In genomic region chr9:116860509-116861120, GRCh38 we compare ENCODE assay signal across 9 cellular contexts.
A peak's percentile ranks its signal among the peaks of the same experiment; 100 is the strongest.
DNase-seq lines count a peak whose midpoint lies in the region; ATAC-seq and TF ChIP-seq lines count a peak whose summit lies in the region.
"Had no signal": no experiment of that assay in that cellular context is flagged by ENCODE, and none has a peak within 500 bp of the region (broad histone marks: within the 10 kb centered on the region; RNA-seq: fewer than 3 reads in every experiment).

No MANE protein-coding gene starts in this region.

- H3K4me3 ChIP-seq in Karpas-422 (ENCODE audit: low read length) (no peak overlapping the region), SJCRH30 (no peak overlapping the region), aorta (ENCODE audit: low read length in 2 of 2) (no peak overlapping the region)

- H3K27ac Mint-ChIP-seq in endothelial cell (ENCODE audit: unreplicated experiment) (no peak overlapping the region), mesothelial cell of epicardium (no peak overlapping the region)
- H3K27ac Mint-ChIP-seq: activated naive CD8-positive, alpha-beta T cell had no signal

- intact Hi-C loops in aorta (cut with DNase I), result loop anchor here in 1 of 2 donors (10.0 kb wide), 1 partner anchor 126 kb away; no protein-coding TSS in a partner anchor

- no peaks in the 10 kb centered on the region for H3K79me2 ChIP-seq in Karpas-422 (ENCODE audit: low read length)

- peak; percentile 95 for TF ChIP-seq CTCF in endothelial cell (IDR thresholded peaks at IDR 0.05; ENCODE audit: unreplicated experiment)
- TF ChIP-seq CTCF in mesothelial cell of epicardium (IDR thresholded peaks at IDR 0.05; ENCODE audit: unreplicated experiment), result peak; percentile 90

- H4K20me1 ChIP-seq in Karpas-422 (ENCODE audit: insufficient read depth, low read depth, low read length), result no peaks in the 10 kb centered on the region

- H2AFZ ChIP-seq in Karpas-422 (ENCODE audit: low read length), result no peak overlapping the region

- H3K9me3 Mint-ChIP-seq in endothelial cell (ENCODE audit: unreplicated experiment) (no peaks in the 10 kb centered on the region), mesothelial cell of epicardium (no peaks in the 10 kb centered on the region)

- H3K4me1 ChIP-seq in Karpas-422 (ENCODE audit: low read length) (peaks cover 12% of the 10 kb centered on the region), SJCRH30 (peaks cover 19% of the 10 kb centered on the region), aorta (ENCODE audit: control insufficient read depth in 1 of 2, insufficient read depth in 2 of 2, low read length in 2 of 2) (no peaks in the 10 kb centered on the region)

- H3K9me3 ChIP-seq in Karpas-422 (ENCODE audit: low read length) (no peaks in the 10 kb centered on the region), SJCRH30 (replicated peaks) (no peaks in the 10 kb centered on the region), aorta (ENCODE audit: control insufficient read depth, low read length) (no peaks in the 10 kb centered on the region)

- H3K4me3 Mint-ChIP-seq in endothelial cell (ENCODE audit: unreplicated experiment) (no peak overlapping the region), mesothelial cell of epicardium (no peak overlapping the region)
- H3K4me3 Mint-ChIP-seq: activated naive CD8-positive, alpha-beta T cell had no signal

- H3K4me1 Mint-ChIP-seq in endothelial cell (ENCODE audit: unreplicated experiment), result peaks cover 24% of the 10 kb centered on the region
- peaks cover 13% of the 10 kb centered on the region for H3K4me1 Mint-ChIP-seq in mesothelial cell of epicardium

- H3K4me2 ChIP-seq in Karpas-422 (ENCODE audit: low read depth, low read length, poor library complexity, severe bottlenecking), result peak overlapping the region; percentile 36

- ATAC-seq in GM19328 (IDR thresholded peaks at IDR 0.05; ENCODE audit: unreplicated experiment) (peak; percentile 71), aorta (ENCODE audit: low FRiP score) (peak; percentile 72)

- no peaks in the 10 kb centered on the region for H3K36me3 ChIP-seq in Karpas-422 (ENCODE audit: insufficient read depth, low read length)
- no peaks in the 10 kb centered on the region for H3K36me3 ChIP-seq in SJCRH30
- no peaks in the 10 kb centered on the region for H3K36me3 ChIP-seq in aorta (ENCODE audit: control insufficient read depth in 1 of 2, insufficient read depth in 2 of 2, low read length in 1 of 2)

- no peak overlapping the region for H3K9ac ChIP-seq in Karpas-422 (ENCODE audit: low read length)

- H3K27ac ChIP-seq in Karpas-422 (ENCODE audit: low read length) (no peak overlapping the region), SJCRH30 (peak overlapping the region; percentile 12; the same call in 1 of the 2 replicates), aorta (ENCODE audit: low read depth in 1 of 2, low read length in 2 of 2) (no peak overlapping the region)

- DNase-seq in DMS 273 (lab: John Stamatoyannopoulos, UW; ENCODE audit: unreplicated experiment) (peak; percentile 83), DMS 273 treated with DMSO at 0.1 percent for 48 hours (lab: John Stamatoyannopoulos, UW) (no peak), Karpas-422 (peak; percentile 79), SJCRH30 (peak; percentile 85 to 94), endothelial cell (ENCODE audit: low spot score) (peak; percentile 81), mesothelial cell of epicardium (ENCODE audit: low spot score in 2 of 2, unreplicated experiment in 2 of 2) (peak; percentile 38 to 80), aorta (peak; percentile 55 to 77)

- H3K27me3 Mint-ChIP-seq in endothelial cell (ENCODE audit: unreplicated experiment) (peaks cover 4% of the 10 kb centered on the region), mesothelial cell of epicardium (ENCODE audit: low read depth) (peaks cover 4% of the 10 kb centered on the region)
- H3K27me3 Mint-ChIP-seq: activated naive CD8-positive, alpha-beta T cell had no signal

- no peaks in the 10 kb centered on the region for H3K27me3 ChIP-seq in Karpas-422 (ENCODE audit: low read length)
- H3K27me3 ChIP-seq in SJCRH30, result no peaks in the 10 kb centered on the region
- H3K27me3 ChIP-seq in aorta (ENCODE audit: control insufficient read depth in 1 of 2, insufficient read depth in 2 of 2, low read length in 1 of 2), result no peaks in the 10 kb centered on the region

- H3K36me3 Mint-ChIP-seq in endothelial cell (ENCODE audit: low read depth, unreplicated experiment) (peaks cover 3% of the 10 kb centered on the region), mesothelial cell of epicardium (no peaks in the 10 kb centered on the region)
- H3K36me3 Mint-ChIP-seq: activated naive CD8-positive, alpha-beta T cell had no signal

- H3K9me2 ChIP-seq in Karpas-422 (replicated peaks; ENCODE audit: insufficient read depth, low read length), result no peaks in the 10 kb centered on the region

- 53 to 54% methylated on average over 3 of the region's 3 CpGs for WGBS in aorta, 2 donors
